Comparison of ENCODE assay signal across 1 cellular context in genomic region chr11:47185305-47186075, GRCh38.
TF ChIP-seq lines count a peak whose summit lies in the region.

No MANE protein-coding gene starts in this region.

TF ChIP-seq in HEK293, 187 proteins besides CTCF, POLR2A, EP300 and RAD21 (continued from another document):
- TF ChIP-seq ZBTB49 (tag by site-specific recombination; IDR thresholded peaks at IDR 0.05; ENCODE audit: low read depth): no peak
- no peak for TF ChIP-seq ZNF623 (tag by site-specific recombination; IDR thresholded peaks at IDR 0.05)
- TF ChIP-seq SCRT1 (tag by site-specific recombination; IDR thresholded peaks at IDR 0.05; ENCODE audit: borderline replicate concordance): peak; percentile 85
TF ChIP-seq in HEK293: peak in this region for 28.
